ENCODE assay signal across 1 cellular context in the genomic region with DNA sequence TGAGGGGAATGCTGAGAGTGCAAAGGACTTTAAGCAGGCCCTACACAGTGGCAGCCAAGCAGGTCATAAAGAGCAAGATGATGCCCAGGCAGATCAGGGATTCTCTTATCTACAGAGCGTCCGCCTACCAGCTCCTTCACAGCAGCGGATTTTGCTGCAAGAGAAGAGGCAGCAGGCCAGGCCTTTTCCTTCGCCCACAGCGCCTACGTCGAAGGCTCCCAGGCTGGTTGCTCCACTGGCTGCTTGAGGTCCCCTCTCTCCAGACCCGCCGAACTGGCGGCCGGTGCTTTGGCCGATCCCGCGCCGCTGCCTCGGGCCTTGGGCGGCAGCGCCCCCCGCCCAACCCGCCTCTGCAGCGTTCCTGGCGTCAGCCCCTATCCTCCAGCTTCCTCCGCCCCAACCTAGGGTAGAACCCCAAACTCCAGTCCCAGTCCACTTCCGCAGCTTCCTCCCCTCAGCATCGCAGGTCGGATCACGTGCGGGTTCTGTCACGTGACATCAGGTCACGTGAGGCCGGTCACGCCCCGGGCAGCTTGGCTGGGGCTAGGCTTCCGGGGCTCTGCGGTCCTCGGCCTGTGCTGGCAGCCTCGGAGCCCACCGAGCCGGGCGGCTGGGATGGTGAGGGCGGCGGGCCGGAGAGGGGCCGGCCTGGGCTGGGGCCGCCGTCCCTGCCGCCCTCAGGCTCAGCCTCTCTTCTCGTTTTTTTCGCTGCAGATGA.
TF ChIP-seq lines count a peak whose summit lies in the region.
"Not testable (repeated sequence)": the region's sequence is repeated elsewhere in the genome, so short reads cannot be mapped to it uniquely, and the experiment has no call there.

A gene with protein sequence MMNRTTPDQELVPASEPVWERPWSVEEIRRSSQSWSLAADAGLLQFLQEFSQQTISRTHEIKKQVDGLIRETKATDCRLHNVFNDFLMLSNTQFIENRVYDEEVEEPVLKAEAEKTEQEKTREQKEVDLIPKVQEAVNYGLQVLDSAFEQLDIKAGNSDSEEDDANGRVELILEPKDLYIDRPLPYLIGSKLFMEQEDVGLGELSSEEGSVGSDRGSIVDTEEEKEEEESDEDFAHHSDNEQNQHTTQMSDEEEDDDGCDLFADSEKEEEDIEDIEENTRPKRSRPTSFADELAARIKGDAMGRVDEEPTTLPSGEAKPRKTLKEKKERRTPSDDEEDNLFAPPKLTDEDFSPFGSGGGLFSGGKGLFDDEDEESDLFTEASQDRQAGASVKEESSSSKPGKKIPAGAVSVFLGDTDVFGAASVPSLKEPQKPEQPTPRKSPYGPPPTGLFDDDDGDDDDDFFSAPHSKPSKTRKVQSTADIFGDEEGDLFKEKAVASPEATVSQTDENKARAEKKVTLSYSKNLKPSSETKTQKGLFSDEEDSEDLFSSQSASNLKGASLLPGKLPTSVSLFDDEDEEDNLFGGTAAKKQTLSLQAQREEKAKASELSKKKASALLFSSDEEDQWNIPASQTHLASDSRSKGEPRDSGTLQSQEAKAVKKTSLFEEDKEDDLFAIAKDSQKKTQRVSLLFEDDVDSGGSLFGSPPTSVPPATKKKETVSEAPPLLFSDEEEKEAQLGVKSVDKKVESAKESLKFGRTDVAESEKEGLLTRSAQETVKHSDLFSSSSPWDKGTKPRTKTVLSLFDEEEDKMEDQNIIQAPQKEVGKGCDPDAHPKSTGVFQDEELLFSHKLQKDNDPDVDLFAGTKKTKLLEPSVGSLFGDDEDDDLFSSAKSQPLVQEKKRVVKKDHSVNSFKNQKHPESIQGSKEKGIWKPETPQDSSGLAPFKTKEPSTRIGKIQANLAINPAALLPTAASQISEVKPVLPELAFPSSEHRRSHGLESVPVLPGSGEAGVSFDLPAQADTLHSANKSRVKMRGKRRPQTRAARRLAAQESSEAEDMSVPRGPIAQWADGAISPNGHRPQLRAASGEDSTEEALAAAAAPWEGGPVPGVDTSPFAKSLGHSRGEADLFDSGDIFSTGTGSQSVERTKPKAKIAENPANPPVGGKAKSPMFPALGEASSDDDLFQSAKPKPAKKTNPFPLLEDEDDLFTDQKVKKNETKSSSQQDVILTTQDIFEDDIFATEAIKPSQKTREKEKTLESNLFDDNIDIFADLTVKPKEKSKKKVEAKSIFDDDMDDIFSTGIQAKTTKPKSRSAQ (N-terminal part only) (plus strand): TSS at position 564 of the 718 bp plus-strand sequence. CDS start 52 bp downstream, at position 616.

TF ChIP-seq in HepG2, 621 proteins besides CTCF, POLR2A, EP300 and RAD21 (continued from another document and continues in another):
- TF ChIP-seq, protein P1, sequence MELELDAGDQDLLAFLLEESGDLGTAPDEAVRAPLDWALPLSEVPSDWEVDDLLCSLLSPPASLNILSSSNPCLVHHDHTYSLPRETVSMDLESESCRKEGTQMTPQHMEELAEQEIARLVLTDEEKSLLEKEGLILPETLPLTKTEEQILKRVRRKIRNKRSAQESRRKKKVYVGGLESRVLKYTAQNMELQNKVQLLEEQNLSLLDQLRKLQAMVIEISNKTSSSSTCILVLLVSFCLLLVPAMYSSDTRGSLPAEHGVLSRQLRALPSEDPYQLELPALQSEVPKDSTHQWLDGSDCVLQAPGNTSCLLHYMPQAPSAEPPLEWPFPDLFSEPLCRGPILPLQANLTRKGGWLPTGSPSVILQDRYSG (CRISPR knock-in tag; IDR thresholded peaks at IDR 0.05): peak; percentile 43; the same call in 1 of the 2 replicates
- TF ChIP-seq CREBL2 (CRISPR knock-in tag; IDR thresholded peaks at IDR 0.05; ENCODE audit: borderline replicate concordance) (0 out of 2 replicates have a peak, but pooled peaks have one; percentile 33), PATZ1 (CRISPR knock-in tag; IDR thresholded peaks at IDR 0.05) (peak; percentile 66), GLI4 (CRISPR knock-in tag; IDR thresholded peaks at IDR 0.05; ENCODE audit: borderline replicate concordance) (peak; percentile 74; the same call in 1 of the 2 replicates), BRCA1 (CRISPR knock-in tag; IDR thresholded peaks at IDR 0.05) (peak; percentile 90; the same call in 1 of the 2 replicates), ZBTB26 (CRISPR knock-in tag; IDR thresholded peaks at IDR 0.05; ENCODE audit: borderline replicate concordance) (peak; percentile 63; the same call in 1 of the 2 replicates), KDM5A (IDR thresholded peaks at IDR 0.05; ENCODE audit: borderline replicate concordance, low read length) (peak; percentile 97), GFI1 (CRISPR knock-in tag; IDR thresholded peaks at IDR 0.05; ENCODE audit: borderline replicate concordance) (peak; percentile 31; the same call in 1 of the 2 replicates), TBX2 (CRISPR knock-in tag; IDR thresholded peaks at IDR 0.05; ENCODE audit: borderline replicate concordance) (peak; percentile 65; the same call in 1 of the 2 replicates), TAF1 (CRISPR knock-in tag; IDR thresholded peaks at IDR 0.05) (peak; percentile 85), HCFC1 (IDR thresholded peaks at IDR 0.05; ENCODE audit: low read depth, low read length) (peak; percentile 39; the same call in 1 of the 2 replicates), FOXC1 (CRISPR knock-in tag; IDR thresholded peaks at IDR 0.05; ENCODE audit: borderline replicate concordance) (peak; percentile 71; the same call in 1 of the 2 replicates), TCF12 (CRISPR knock-in tag; IDR thresholded peaks at IDR 0.05) (0 out of 2 replicates have a peak, but pooled peaks have one; percentile 31), CEBPG (CRISPR knock-in tag; IDR thresholded peaks at IDR 0.05) (0 out of 2 replicates have a peak, but pooled peaks have one; percentile 20), ZNF792 (CRISPR knock-in tag; IDR thresholded peaks at IDR 0.05) (peak; percentile 86), ZNF547 (CRISPR knock-in tag; IDR thresholded peaks at IDR 0.05) (peak; percentile 90), UBTF (CRISPR knock-in tag; IDR thresholded peaks at IDR 0.05) (peak; percentile 84), GATAD1 (CRISPR knock-in tag; IDR thresholded peaks at IDR 0.05) (peak; percentile 99), ZSCAN31 (CRISPR knock-in tag; IDR thresholded peaks at IDR 0.05; ENCODE audit: low read depth) (0 out of 2 replicates have a peak, but pooled peaks have one; percentile 36), FOXP1 (CRISPR knock-in tag; IDR thresholded peaks at IDR 0.05) (0 out of 2 replicates have a peak, but pooled peaks have one; percentile 34), ZNF335 (CRISPR knock-in tag; IDR thresholded peaks at IDR 0.05) (0 out of 2 replicates have a peak, but pooled peaks have one; percentile 44), NFIC (IDR thresholded peaks at IDR 0.05; ENCODE audit: low read length) (peak; percentile 91), BORCS8-MEF2B (CRISPR knock-in tag; IDR thresholded peaks at IDR 0.05) (peak; percentile 80), MLXIP (CRISPR knock-in tag; IDR thresholded peaks at IDR 0.05; ENCODE audit: borderline replicate concordance) (0 out of 2 replicates have a peak, but pooled peaks have one; percentile 71), ZBTB38 (CRISPR knock-in tag; IDR thresholded peaks at IDR 0.05) (peak; percentile 55; the same call in 1 of the 2 replicates)
- TF ChIP-seq, protein P2, sequence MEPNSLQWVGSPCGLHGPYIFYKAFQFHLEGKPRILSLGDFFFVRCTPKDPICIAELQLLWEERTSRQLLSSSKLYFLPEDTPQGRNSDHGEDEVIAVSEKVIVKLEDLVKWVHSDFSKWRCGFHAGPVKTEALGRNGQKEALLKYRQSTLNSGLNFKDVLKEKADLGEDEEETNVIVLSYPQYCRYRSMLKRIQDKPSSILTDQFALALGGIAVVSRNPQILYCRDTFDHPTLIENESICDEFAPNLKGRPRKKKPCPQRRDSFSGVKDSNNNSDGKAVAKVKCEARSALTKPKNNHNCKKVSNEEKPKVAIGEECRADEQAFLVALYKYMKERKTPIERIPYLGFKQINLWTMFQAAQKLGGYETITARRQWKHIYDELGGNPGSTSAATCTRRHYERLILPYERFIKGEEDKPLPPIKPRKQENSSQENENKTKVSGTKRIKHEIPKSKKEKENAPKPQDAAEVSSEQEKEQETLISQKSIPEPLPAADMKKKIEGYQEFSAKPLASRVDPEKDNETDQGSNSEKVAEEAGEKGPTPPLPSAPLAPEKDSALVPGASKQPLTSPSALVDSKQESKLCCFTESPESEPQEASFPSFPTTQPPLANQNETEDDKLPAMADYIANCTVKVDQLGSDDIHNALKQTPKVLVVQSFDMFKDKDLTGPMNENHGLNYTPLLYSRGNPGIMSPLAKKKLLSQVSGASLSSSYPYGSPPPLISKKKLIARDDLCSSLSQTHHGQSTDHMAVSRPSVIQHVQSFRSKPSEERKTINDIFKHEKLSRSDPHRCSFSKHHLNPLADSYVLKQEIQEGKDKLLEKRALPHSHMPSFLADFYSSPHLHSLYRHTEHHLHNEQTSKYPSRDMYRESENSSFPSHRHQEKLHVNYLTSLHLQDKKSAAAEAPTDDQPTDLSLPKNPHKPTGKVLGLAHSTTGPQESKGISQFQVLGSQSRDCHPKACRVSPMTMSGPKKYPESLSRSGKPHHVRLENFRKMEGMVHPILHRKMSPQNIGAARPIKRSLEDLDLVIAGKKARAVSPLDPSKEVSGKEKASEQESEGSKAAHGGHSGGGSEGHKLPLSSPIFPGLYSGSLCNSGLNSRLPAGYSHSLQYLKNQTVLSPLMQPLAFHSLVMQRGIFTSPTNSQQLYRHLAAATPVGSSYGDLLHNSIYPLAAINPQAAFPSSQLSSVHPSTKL (CRISPR knock-in tag; IDR thresholded peaks at IDR 0.05): peak; percentile 90
- not testable (repeated sequence) for TF ChIP-seq TCF12, FOXP1 (IDR thresholded peaks at IDR 0.05)
- TF ChIP-seq, protein P3, sequence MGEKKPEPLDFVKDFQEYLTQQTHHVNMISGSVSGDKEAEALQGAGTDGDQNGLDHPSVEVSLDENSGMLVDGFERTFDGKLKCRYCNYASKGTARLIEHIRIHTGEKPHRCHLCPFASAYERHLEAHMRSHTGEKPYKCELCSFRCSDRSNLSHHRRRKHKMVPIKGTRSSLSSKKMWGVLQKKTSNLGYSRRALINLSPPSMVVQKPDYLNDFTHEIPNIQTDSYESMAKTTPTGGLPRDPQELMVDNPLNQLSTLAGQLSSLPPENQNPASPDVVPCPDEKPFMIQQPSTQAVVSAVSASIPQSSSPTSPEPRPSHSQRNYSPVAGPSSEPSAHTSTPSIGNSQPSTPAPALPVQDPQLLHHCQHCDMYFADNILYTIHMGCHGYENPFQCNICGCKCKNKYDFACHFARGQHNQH (CRISPR knock-in tag; IDR thresholded peaks at IDR 0.05): peak; percentile 74
